In genomic region chr15:81000626-81001179, GRCh38 we compare ENCODE assay signal across 8 cellular contexts. TPM values are rescaled to one million over a fixed set of nuclear protein-coding genes. Genes with fewer than 3 reads are reported as not detected.
A peak's percentile ranks its signal among the peaks of the same experiment; 100 is the strongest.
DNase-seq lines count a peak whose midpoint lies in the region; ATAC-seq and TF ChIP-seq lines count a peak whose summit lies in the region.

TLNRD1 (plus strand) TSS chr15:81000923; CDS start chr15:81002272, 1,349 bp downstream.

- peak; percentile 84 for TF ChIP-seq POLR2A in breast epithelium (IDR thresholded peaks at IDR 0.05)

- TF ChIP-seq CTCF in WI38 (IDR thresholded peaks at IDR 0.05; ENCODE audit: low read depth, low read length) (no peak), breast epithelium (IDR thresholded peaks at IDR 0.05) (no peak), smooth muscle cell (IDR thresholded peaks at IDR 0.05; ENCODE audit: borderline replicate concordance, insufficient read depth, poor library complexity, severe bottlenecking) (no peak)

- ATAC-seq in GM18873 (IDR thresholded peaks at IDR 0.05; ENCODE audit: low FRiP score, unreplicated experiment), result peak; percentile 53
- ATAC-seq in HG03135 (IDR thresholded peaks at IDR 0.05; ENCODE audit: unreplicated experiment), result peak; percentile 52

- H4K20me1 ChIP-seq in smooth muscle cell (ENCODE audit: low read depth), result peaks cover 42% of the 10 kb centered on the region

- intact Hi-C loops in breast epithelium (cut with DNase I; ENCODE audit: low total_unique reads), result no loop called here

- H3K9me3 ChIP-seq in breast epithelium (no peaks in the 10 kb centered on the region), smooth muscle cell (replicated peaks; ENCODE audit: low read depth) (no peaks in the 10 kb centered on the region)

- peak within 1 kb of the TSS; percentile 96 for H2AFZ ChIP-seq in smooth muscle cell (ENCODE audit: low read depth)

- no peaks in the 10 kb centered on the region for H3K27me3 ChIP-seq in breast epithelium
- H3K27me3 ChIP-seq in smooth muscle cell (ENCODE audit: low read depth), result no peaks in the 10 kb centered on the region

- DNase-seq in ACHN (peak; percentile 88), NCI-H2196 treated with DMSO at 0.1 percent for 48 hours (lab: John Stamatoyannopoulos, UW; ENCODE audit: unreplicated experiment) (peak; percentile 34), breast epithelium (ENCODE audit: low spot score in 2 of 2) (peak; percentile 78 to 83), iPS-NIHi7 (ENCODE audit: extremely low spot score) (peak; percentile 88), smooth muscle cell (lab: John Stamatoyannopoulos, UW; ENCODE audit: unreplicated experiment) (peak; percentile 52)

- peak within 1 kb of the TSS; percentile 96 for H3K9ac ChIP-seq in smooth muscle cell (ENCODE audit: low read depth)

- H3K27ac ChIP-seq in breast epithelium, result peak within 1 kb of the TSS; percentile 91 to 98
- peak within 1 kb of the TSS; percentile 91 for H3K27ac ChIP-seq in smooth muscle cell (ENCODE audit: low read depth)

- H3K4me1 ChIP-seq in breast epithelium, result no peaks in the 10 kb centered on the region
- H3K4me1 ChIP-seq in smooth muscle cell (ENCODE audit: low read depth), result no peaks in the 10 kb centered on the region

- H3K4me3 ChIP-seq in WI38 (ENCODE audit: low read depth, low read length), result peak within 1 kb of the TSS; percentile 90
- H3K4me3 ChIP-seq in breast epithelium, result peak within 1 kb of the TSS; percentile 79 to 88 (median 83)
- H3K4me3 ChIP-seq in smooth muscle cell, result peak within 1 kb of the TSS; percentile 99

- H3F3A ChIP-seq in smooth muscle cell (ENCODE audit: low read depth), result no peaks in the 10 kb centered on the region

- peak within 1 kb of the TSS; percentile 85 for H3K4me2 ChIP-seq in smooth muscle cell

- in situ Hi-C loops in ACHN (cut with HindIII; ENCODE audit: low pct_ligation_motif_present, low pct_unique_long_range_greater_than_20kb, low sequenced_read_pairs), result no loop called here

- H3K79me2 ChIP-seq in smooth muscle cell (ENCODE audit: low read depth), result peaks cover 43% of the 10 kb centered on the region

- H3K36me3 ChIP-seq in breast epithelium (no peaks in the 10 kb centered on the region), smooth muscle cell (ENCODE audit: low read depth) (no peaks in the 10 kb centered on the region)

- under 1% methylated on average over 43 of the region's 67 CpGs for WGBS in smooth muscle cell (ENCODE audit: low lambda C conversion rate)

RNA-seq across cellular contexts. Expression of gene TLNRD1, which starts in this region (rescaled TPM):
- total RNA-seq in breast epithelium (10 to 100 TPM; 15.1 to 21.6 (median 16.8) TPM), smooth muscle cell (10.7 and 11.3 TPM in 2 replicates)
- 11.9 and 14.1 TPM in 2 replicates for polyA plus RNA-seq in smooth muscle cell

Comparison
In these comparisons a context has a peak if more than half of its experiments do, and no peak if none do; other contexts are left out.
1. Peak in every context shown above with its lines: DNase-seq, ATAC-seq, H3K4me3 ChIP-seq and H3K27ac ChIP-seq.
2. DNase-seq: peak in every context shown above with its lines; median percentile 88 in ACHN; 88 in iPS-NIHi7; 80 in breast epithelium; 52 in smooth muscle cell; 34 in NCI-H2196 treated with DMSO at 0.1 percent for 48 hours.